ENCODE assay signal across 26 cellular contexts in the genomic region with DNA sequence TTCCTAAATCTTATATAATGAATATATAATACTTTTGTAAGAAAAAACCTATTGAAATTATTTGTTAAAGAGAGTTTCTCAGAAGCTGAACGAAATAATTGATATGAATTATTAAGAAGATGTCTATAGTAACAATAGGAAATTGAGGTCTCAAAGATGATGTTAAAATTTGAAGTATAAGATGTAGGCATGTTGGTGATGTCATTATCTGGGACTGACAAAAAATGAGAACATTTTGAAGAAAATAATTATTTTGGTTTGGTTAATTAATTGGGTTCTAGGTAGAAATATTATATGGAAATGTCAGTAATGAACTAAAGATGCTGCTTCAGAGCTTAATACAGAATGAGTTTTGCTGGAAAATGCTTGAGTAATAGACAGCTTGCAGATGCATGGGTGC.
DNase-seq lines count a peak whose midpoint lies in the region; ATAC-seq, FAIRE-seq and TF ChIP-seq lines count a peak whose summit lies in the region.
"Had no signal": no experiment of that assay in that cellular context is flagged by ENCODE, and none has a peak within 500 bp of the region (broad histone marks: within the 10 kb centered on the region; RNA-seq: fewer than 3 reads in every experiment).

No MANE protein-coding gene starts in this region.

- H3K27ac ChIP-seq in GM23248: no peak overlapping the region
- no peak overlapping the region for H3K27ac ChIP-seq in small intestine (ENCODE audit: low read depth in 1 of 2, low read length in 1 of 2)
- no peak overlapping the region for H3K27ac ChIP-seq in breast epithelium
- H3K27ac ChIP-seq: A549, BLaER1 had no signal

- DNase-seq in Ammon's horn (ENCODE audit: low spot score) (peak; percentile 39), GM23248 (no peak), small intestine (no peak), breast epithelium (ENCODE audit: low spot score in 2 of 2) (no peak)
- no peak for DNase-seq in activated CD4-positive, alpha-beta T cell treated with anti-CD3 and anti-CD28 coated beads, Interleukin-2, amount 50 U/mL, for 1 hour
- DNase-seq: 8988T; AML-193; BE2C; C1 segment of cervical spinal cord; CD4-positive, alpha-beta memory T cell; CD4-positive, CD25-positive, alpha-beta regulatory T cell; CD8-positive, alpha-beta memory T cell; COR-L47; DMS 273 treated with DMSO at 0.1 percent for 48 hours; DMS153; DMS53; DMS79; DND-41; EL; GF-D8 had no signal

- WGBS in GM23248 (ENCODE audit: low coverage in 1 of 2, low lambda C conversion rate in 2 of 2, missing lambda C conversion rate in 2 of 2), 2 experiments: 43 to 59% methylated on average over 1 of the region's 1 CpG
- WGBS in small intestine, 3 donors: 40 to 71% (median 42%) methylated on average over 1 of the region's 1 CpG

- H3K4me3 ChIP-seq in GM23248 (no peak overlapping the region), small intestine (ENCODE audit: low read depth in 1 of 2, low read length in 2 of 2) (no peak overlapping the region), breast epithelium (no peak overlapping the region)
- H3K4me3 ChIP-seq: A549, BLaER1 had no signal

- H4K20me1 ChIP-seq in GM23248 (ENCODE audit: insufficient read depth): no peaks in the 10 kb centered on the region
- H4K20me1 ChIP-seq: BLaER1 had no signal

- H3K9ac ChIP-seq in GM23248: no peak overlapping the region
- H3K9ac ChIP-seq: BLaER1 had no signal

- intact Hi-C loops in breast epithelium (cut with DNase I; ENCODE audit: low total_unique reads): no loop called here

- FAIRE-seq in A204.1 (lab: Jason Lieb, UNC) (peak; percentile 74), small intestine (lab: Jason Lieb, UNC) (peak; percentile 5)
- FAIRE-seq: A549, GM12891, GM19239 had no signal

- H3K9me3 ChIP-seq in GM23248 (ENCODE audit: low read depth) (no peaks in the 10 kb centered on the region), small intestine (ENCODE audit: control insufficient read depth, low read depth) (no peaks in the 10 kb centered on the region), breast epithelium (no peaks in the 10 kb centered on the region)
- H3K9me3 ChIP-seq: A549, BE2C, BLaER1 had no signal

- H3K4me1 ChIP-seq in GM23248 (ENCODE audit: insufficient read depth): no peaks in the 10 kb centered on the region
- H3K4me1 ChIP-seq in small intestine (ENCODE audit: control insufficient read depth in 2 of 2, insufficient read depth in 1 of 2, low read depth in 1 of 2, low read length in 1 of 2): no peaks in the 10 kb centered on the region
- no peaks in the 10 kb centered on the region for H3K4me1 ChIP-seq in breast epithelium
- H3K4me1 ChIP-seq: A549, BE2C, BLaER1 had no signal

- H3F3A ChIP-seq in GM23248 (ENCODE audit: insufficient read depth): no peaks in the 10 kb centered on the region

- ATAC-seq in HG03378 (IDR thresholded peaks at IDR 0.05; ENCODE audit: unreplicated experiment): no peak
- ATAC-seq: A549 had no signal

- H3K79me2 ChIP-seq in GM23248 (ENCODE audit: insufficient read depth): no peaks in the 10 kb centered on the region

- in situ Hi-C loops in GM23248 (cut with MboI): no loop called here

- no peak for TF ChIP-seq POLR2A in breast epithelium (IDR thresholded peaks at IDR 0.05)

- H3K9me2 ChIP-seq in GM23248 (ENCODE audit: insufficient read depth): peaks cover 5% of the 10 kb centered on the region; the same call in 1 of the 2 replicates

- no peak for TF ChIP-seq CTCF in breast epithelium (IDR thresholded peaks at IDR 0.05)

- 0 out of 2 replicates have a peak overlapping the region, but pooled peaks have one; percentile 8 for H2AFZ ChIP-seq in GM23248

- H3K27me3 ChIP-seq in GM23248 (replicated peaks; ENCODE audit: insufficient read depth): no peaks in the 10 kb centered on the region
- no peaks in the 10 kb centered on the region for H3K27me3 ChIP-seq in small intestine (ENCODE audit: control insufficient read depth in 2 of 2, insufficient read depth in 2 of 2, low read length in 2 of 2)
- no peaks in the 10 kb centered on the region for H3K27me3 ChIP-seq in breast epithelium
- H3K27me3 ChIP-seq: BE2C, BLaER1 had no signal

- H3K4me2 ChIP-seq in GM23248 (ENCODE audit: unreplicated experiment): no peak overlapping the region
- H3K4me2 ChIP-seq: A549, BLaER1 had no signal

- H3K36me3 ChIP-seq in GM23248 (ENCODE audit: low read depth) (no peaks in the 10 kb centered on the region), small intestine (ENCODE audit: control insufficient read depth in 2 of 2, insufficient read depth in 2 of 2, low read length in 2 of 2) (no peaks in the 10 kb centered on the region), breast epithelium (no peaks in the 10 kb centered on the region)
- H3K36me3 ChIP-seq: BE2C, BLaER1 had no signal
